ENCODE assay signal across 12 cellular contexts in the genomic region with DNA sequence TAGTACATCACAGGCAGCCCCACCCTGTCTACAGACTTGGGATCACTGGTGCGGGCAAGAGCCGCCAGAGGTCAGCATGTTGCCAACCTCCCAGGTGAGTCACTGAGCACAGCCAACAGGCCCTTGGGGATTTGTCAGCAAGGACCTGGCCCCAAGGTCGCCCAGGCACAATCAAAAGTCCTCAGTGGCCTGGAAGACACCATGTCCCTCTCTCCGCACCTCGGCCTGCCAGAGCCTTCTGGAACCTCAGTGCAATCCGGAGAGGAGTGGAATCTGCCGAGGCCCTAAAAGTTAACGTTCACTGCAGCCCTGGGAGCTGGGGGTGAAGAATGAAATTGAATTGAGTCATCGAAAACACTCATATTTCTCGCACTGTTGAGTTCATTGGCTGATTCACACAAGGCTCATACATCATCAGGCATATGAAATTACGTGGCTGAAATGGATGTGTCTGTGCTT.
DNase-seq lines count a peak whose midpoint lies in the region; ATAC-seq and TF ChIP-seq lines count a peak whose summit lies in the region.
"Had no signal": no experiment of that assay in that cellular context is flagged by ENCODE, and none has a peak within 500 bp of the region (broad histone marks: within the 10 kb centered on the region; RNA-seq: fewer than 3 reads in every experiment).

No MANE protein-coding gene starts in this region.

- WGBS in right cardiac atrium = 77% methylated on average over 11 of the region's 11 CpGs

- H3K4me3 ChIP-seq in right cardiac atrium (ENCODE audit: low read length) = no peak overlapping the region
- H3K4me3 ChIP-seq: skin epidermis had no signal

- H3K9me3 ChIP-seq in right cardiac atrium (ENCODE audit: control insufficient read depth, low read length) = no peaks in the 10 kb centered on the region

- intact Hi-C loops in right cardiac atrium (cut with DNase I) = no loop called here
- intact Hi-C loops in Right ventricle myocardium inferior (cut with DNase I) = no loop called here
- intact Hi-C loops in left cardiac atrium (cut with DNase I) = no loop called here

- ATAC-seq in right cardiac atrium = no peak
- ATAC-seq in Right ventricle myocardium inferior = no peak
- peak; percentile 68 for ATAC-seq in SK-N-SH treated with all-trans-retinoic acid at 6 μM for 48 hours
- no peak for ATAC-seq in left cardiac atrium

- H3K27ac ChIP-seq in right cardiac atrium (ENCODE audit: low read length) = no peak overlapping the region

- H3K27ac Mint-ChIP-seq in glutamatergic neuron (ENCODE audit: unreplicated experiment) = no peak overlapping the region
- H3K27ac Mint-ChIP-seq: activated CD4-positive, alpha-beta memory T cell treated with anti-CD3 and anti-CD28 coated beads, Interleukin-2, amount 10 ng/mL, durations not matched to agents 7 days and 5 days had no signal

- peaks cover 5% of the 10 kb centered on the region for H3K9me3 Mint-ChIP-seq in glutamatergic neuron (ENCODE audit: unreplicated experiment)
- H3K9me3 Mint-ChIP-seq: activated CD4-positive, alpha-beta memory T cell treated with anti-CD3 and anti-CD28 coated beads, Interleukin-2, amount 10 ng/mL, durations not matched to agents 7 days and 5 days had no signal

- peaks cover 16% of the 10 kb centered on the region for H3K4me1 Mint-ChIP-seq in glutamatergic neuron (ENCODE audit: low read depth, unreplicated experiment)

- H3K4me3 Mint-ChIP-seq in glutamatergic neuron (ENCODE audit: unreplicated experiment) = no peak overlapping the region
- H3K4me3 Mint-ChIP-seq: activated CD4-positive, alpha-beta memory T cell treated with anti-CD3 and anti-CD28 coated beads, Interleukin-2, amount 10 ng/mL, durations not matched to agents 7 days and 5 days; CD4-positive, CD25-positive, alpha-beta regulatory T cell had no signal

- no peaks in the 10 kb centered on the region for H3K27me3 ChIP-seq in right cardiac atrium (ENCODE audit: control insufficient read depth, insufficient read depth)

- peaks cover 8% of the 10 kb centered on the region for H3K27me3 Mint-ChIP-seq in glutamatergic neuron (ENCODE audit: unreplicated experiment)

- H3K36me3 Mint-ChIP-seq in glutamatergic neuron (ENCODE audit: unreplicated experiment) = no peaks in the 10 kb centered on the region
- H3K36me3 Mint-ChIP-seq: CD4-positive, CD25-positive, alpha-beta regulatory T cell had no signal

- DNase-seq in right cardiac atrium (peak in 2 of 3 donors; percentile 18 to 31), Right ventricle myocardium inferior (ENCODE audit: missing footprints) (no peak), glutamatergic neuron (peak; percentile 11), T-helper 2 cell (no peak), middle frontal gyrus (ENCODE audit: extremely low spot score, low spot score) (no peak), left cardiac atrium (no peak), D341Med (ENCODE audit: low spot score) (no peak)
- DNase-seq: activated CD4-positive, alpha-beta memory T cell treated with anti-CD3 and anti-CD28 coated beads, Interleukin-2, amount 10 ng/mL, durations not matched to agents 7 days and 5 days; CD4-positive, CD25-positive, alpha-beta regulatory T cell; NCI-H1694 treated with DMSO at 0.1 percent for 48 hours had no signal

- no peaks in the 10 kb centered on the region for H3K4me1 ChIP-seq in right cardiac atrium (ENCODE audit: control insufficient read depth, insufficient read depth, low read length)

- no peak for TF ChIP-seq CTCF in glutamatergic neuron (IDR thresholded peaks at IDR 0.05; ENCODE audit: partially characterized antibody, unreplicated experiment)

TF ChIP-seq in SK-N-SH treated with all-trans-retinoic acid at 6 μM for 48 hours, 23 proteins besides CTCF, POLR2A, EP300 and RAD21:
- TF ChIP-seq ZNF565 (CRISPR knock-in tag; conservative IDR thresholded peaks at IDR 0.05; ENCODE audit: low read depth) = no peak

Comparison
In these comparisons a context has a peak if more than half of its experiments do, and no peak if none do; other contexts are left out.
1. DNase-seq: peak in right cardiac atrium (2 of 3) and glutamatergic neuron (single experiment); none in Right ventricle myocardium inferior (single experiment), T-helper 2 cell (0 of 5), middle frontal gyrus (single experiment), left cardiac atrium (single experiment) and D341Med (single experiment).